In the genomic region with DNA sequence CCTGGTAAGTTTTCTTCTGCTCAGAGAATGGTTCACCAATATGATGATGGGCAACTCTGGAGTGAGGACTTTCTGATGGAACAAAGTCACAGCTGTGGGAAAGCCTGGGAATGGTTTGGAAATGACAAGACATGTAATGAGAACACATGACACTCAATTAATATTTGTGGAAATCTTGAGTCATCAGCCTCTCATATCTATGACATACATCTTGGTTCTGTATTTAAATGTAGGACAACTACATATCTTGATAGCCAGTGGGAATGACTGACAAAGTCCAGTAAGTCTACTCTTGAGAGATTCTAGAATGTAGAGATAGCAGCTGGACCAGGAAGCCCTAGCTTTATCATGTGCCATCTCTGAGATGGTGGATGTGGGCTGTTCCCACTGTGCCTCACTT, we compare ENCODE assay signal across 22 cellular contexts.
"Had no signal": no experiment of that assay in that cellular context is flagged by ENCODE, and none has a peak within 500 bp of the region (broad histone marks: within the 10 kb centered on the region; RNA-seq: fewer than 3 reads in every experiment).

No MANE protein-coding gene starts in this region.

- H3K27ac ChIP-seq: colonic mucosa, left lung, neural progenitor cell, pancreas, right lobe of liver, spleen, thoracic aorta, transverse colon had no signal

- H3K9me3 ChIP-seq: colonic mucosa, heart right ventricle, left lung, mucosa of descending colon, pancreas, right lobe of liver, spleen, thoracic aorta, transverse colon had no signal

- DNase-seq: caudate nucleus; colonic mucosa; dermis blood vessel endothelial cell; effector CD4-positive, alpha-beta T cell; endodermal cell; heart right ventricle; hypothalamus; islet precursor cell; left lung; mucosa of descending colon; nucleus accumbens; pancreas; right lobe of liver; spleen; stimulated activated CD4-positive, alpha-beta T cell treated with anti-CD3 and anti-CD28 coated beads, Interleukin-15, amount 100 ng/mL, for 24 hours; stimulated activated CD4-positive, alpha-beta T cell treated with anti-CD3 and anti-CD28 coated beads, Interleukin-1b, Interleukin-23, amount 100 ng/mL, for 48 hours; stimulated activated CD4-positive, alpha-beta T cell treated with anti-CD3 and anti-CD28 coated beads, Interleukin-4, amount 100 ng/mL, for 24 hours; transverse colon had no signal

- H3K27me3 ChIP-seq: colonic mucosa, neural progenitor cell, pancreas, right lobe of liver, transverse colon had no signal

- H3K9ac ChIP-seq: neural progenitor cell had no signal

- H2AFZ ChIP-seq: neural progenitor cell had no signal

- H3K4me1 ChIP-seq: colonic mucosa, pancreas, spleen had no signal

- H3K4me3 ChIP-seq: colonic mucosa, heart right ventricle, left lung, mucosa of descending colon, neural progenitor cell, pancreas, right lobe of liver, spleen, thoracic aorta, transverse colon had no signal

- H3K36me3 ChIP-seq: colonic mucosa, heart right ventricle, left lung, neural progenitor cell, pancreas, spleen, thoracic aorta, transverse colon had no signal

- H3K4me2 ChIP-seq: neural progenitor cell had no signal

- ATAC-seq: heart right ventricle; left lung; mucosa of descending colon; natural killer cell treated with Interleukin-12 subunit alpha and Interleukin-12 subunit beta and Interleukin-15 and Interleukin-18, amount 100 ng/mL, for 72 hours; pancreas; right lobe of liver; stimulated activated memory B cell treated with anti-CD40 and anti-IgM and Interleukin-4, amounts not matched to agents 10 μg/mL and 1 μg/mL and 100 μg/mL, for 72 hours had no signal
